ENCODE assay signal across 16 cellular contexts in the genomic region with DNA sequence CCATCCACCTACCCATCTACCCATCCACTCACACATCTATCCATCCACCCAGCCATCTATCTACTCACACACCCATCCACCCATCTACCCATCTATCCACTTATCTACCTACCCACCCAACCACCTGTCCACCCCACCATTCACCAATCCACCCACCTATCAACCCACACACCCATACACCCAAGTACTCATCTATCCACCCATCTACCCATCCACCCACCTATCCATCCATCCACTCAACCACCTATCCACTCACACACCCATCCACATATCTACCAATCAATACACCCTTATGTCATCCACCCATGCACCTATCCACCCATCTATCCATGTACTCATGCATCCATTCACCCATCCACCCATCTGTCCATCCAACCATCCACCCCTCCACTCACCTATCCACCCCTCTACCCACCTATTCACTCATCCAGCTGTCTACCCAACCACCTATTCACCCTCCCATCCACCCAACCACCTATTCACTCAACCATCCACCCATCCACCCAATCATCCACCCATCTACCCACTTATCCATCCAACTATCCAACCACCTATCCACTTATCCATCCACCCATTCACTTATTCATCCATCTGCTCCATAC.
DNase-seq lines count a peak whose midpoint lies in the region; ATAC-seq, FAIRE-seq and TF ChIP-seq lines count a peak whose summit lies in the region.
"Had no signal": no experiment of that assay in that cellular context is flagged by ENCODE, and none has a peak within 500 bp of the region (broad histone marks: within the 10 kb centered on the region; RNA-seq: fewer than 3 reads in every experiment).

No MANE protein-coding gene starts in this region.

- no peak overlapping the region for H2BK5ac ChIP-seq in H1 (ENCODE audit: low read depth, low read length)

- no peak overlapping the region for H2BK20ac ChIP-seq in H1 (ENCODE audit: low read length)

- no peak for ATAC-seq in activated CD8-positive, alpha-beta memory T cell treated with anti-CD3 and anti-CD28 coated beads, Interleukin-2, amount 10 ng/mL, durations not matched to agents 7 days and 5 days
- no peak for ATAC-seq in stimulated activated effector memory CD8-positive, alpha-beta T cell treated with anti-CD3 and anti-CD28 coated beads, Interleukin-12 subunit alpha, Interleukin-12 subunit beta, amount 100 ng/mL, for 72 hours
- ATAC-seq: GM12878 had no signal

- H3K27ac ChIP-seq in HEK293 (ENCODE audit: extremely low read depth, low read depth, low read length), result no peak overlapping the region
- no peak overlapping the region for H3K27ac ChIP-seq in H1 (ENCODE audit: low read depth, low read length)
- no peak overlapping the region for H3K27ac ChIP-seq in testis
- H3K27ac ChIP-seq: 22Rv1; BLaER1 treated with 17β-estradiol and CSF1 and Interleukin-3, amounts not matched to agents 10 nM and 100 nM; GM23248 had no signal

- H3K79me2 ChIP-seq in H1 (ENCODE audit: control insufficient read depth in 1 of 2, insufficient read depth in 2 of 2, low read length in 2 of 2), result no peaks in the 10 kb centered on the region

- H3K14ac ChIP-seq in H1 (ENCODE audit: insufficient read length), result no peak overlapping the region

- TF ChIP-seq EP300 in H1 (IDR thresholded peaks at IDR 0.05; ENCODE audit: borderline replicate concordance in 1 of 2, low read depth in 2 of 2, low read length in 2 of 2), result no peak

- no peak overlapping the region for H3K18ac ChIP-seq in H1 (ENCODE audit: extremely low read depth, low read length)

- H3K4me1 ChIP-seq in HEK293 (ENCODE audit: control insufficient read depth, insufficient read depth, low read length) (no peaks in the 10 kb centered on the region), H1 (replicated peaks in 1 of 4; ENCODE audit: control insufficient read depth in 3 of 4, insufficient read depth in 4 of 4, low read length in 3 of 4) (peaks cover 0 to 5% (median 0%) of the 10 kb centered on the region in 4 experiments; a peak in 1 of 7 replicates), testis (peaks cover 3% of the 10 kb centered on the region)

- no peaks in the 10 kb centered on the region for H3K9me3 ChIP-seq in HEK293 (ENCODE audit: control insufficient read depth, insufficient read depth, low read depth, low read length)
- H3K9me3 ChIP-seq in H1 (ENCODE audit: insufficient read depth in 2 of 2, low read depth in 1 of 2, low read length in 1 of 2), result no peaks in the 10 kb centered on the region
- H3K9me3 ChIP-seq in testis, result no peaks in the 10 kb centered on the region

- no peak overlapping the region for H4K5ac ChIP-seq in H1 (ENCODE audit: insufficient read length, low read depth, low read length)

- H3K27me3 ChIP-seq in H1 (replicated peaks in 1 of 4; ENCODE audit: control insufficient read depth in 3 of 4, extremely low read depth in 1 of 4, insufficient read depth in 3 of 4, low read length in 3 of 4) (no peaks in the 10 kb centered on the region; a peak in 3 of 7 replicates), testis (no peaks in the 10 kb centered on the region)

- no peak overlapping the region for H4K8ac ChIP-seq in H1 (ENCODE audit: extremely low read depth, insufficient read depth, low read length)

- no peak overlapping the region; the same call in 1 of the 2 replicates for H2AK5ac ChIP-seq in H1 (ENCODE audit: low read depth, low read length)

- H2BK15ac ChIP-seq in H1 (ENCODE audit: low read length), result no peak overlapping the region

- TF ChIP-seq RAD21 in H1 (IDR thresholded peaks at IDR 0.05 in 1 of 2, conservative IDR thresholded peaks at IDR 0.05 in 1 of 2; ENCODE audit: low read depth in 2 of 2, low read length in 2 of 2), result no peak

- H3K79me1 ChIP-seq in H1 (ENCODE audit: low read depth, low read length), result no peaks in the 10 kb centered on the region

- peaks cover 0 to 2% of the 10 kb centered on the region in 2 experiments for H4K20me1 ChIP-seq in H1 (replicated peaks in 1 of 2; ENCODE audit: control insufficient read depth in 1 of 2, insufficient read depth in 2 of 2, low read length in 2 of 2)

- H2BK12ac ChIP-seq in H1 (ENCODE audit: low read depth, low read length), result 0 out of 2 replicates have a peak overlapping the region, but pooled peaks have one; percentile 46

- H3K9me3 Mint-ChIP-seq in activated CD8-positive, alpha-beta memory T cell treated with anti-CD3 and anti-CD28 coated beads, Interleukin-2, amount 10 ng/mL, durations not matched to agents 7 days and 5 days (ENCODE audit: low read depth), result no peaks in the 10 kb centered on the region
- no peaks in the 10 kb centered on the region for H3K9me3 Mint-ChIP-seq in stimulated activated effector memory CD8-positive, alpha-beta T cell treated with anti-CD3 and anti-CD28 coated beads, Interleukin-12 subunit alpha, Interleukin-12 subunit beta, amount 100 ng/mL, for 72 hours

- no peak overlapping the region for H2AFZ ChIP-seq in H1 (ENCODE audit: low read length)
- H2AFZ ChIP-seq: GM23248 had no signal

- no peaks in the 10 kb centered on the region for H3K36me3 Mint-ChIP-seq in activated CD8-positive, alpha-beta memory T cell treated with anti-CD3 and anti-CD28 coated beads, Interleukin-2, amount 10 ng/mL, durations not matched to agents 7 days and 5 days
- H3K36me3 Mint-ChIP-seq in stimulated activated effector memory CD8-positive, alpha-beta T cell treated with anti-CD3 and anti-CD28 coated beads, Interleukin-12 subunit alpha, Interleukin-12 subunit beta, amount 100 ng/mL, for 72 hours, result no peaks in the 10 kb centered on the region
- H3K36me3 Mint-ChIP-seq: CD4-positive, CD25-positive, alpha-beta regulatory T cell had no signal

- TF ChIP-seq POLR2A in H1 (IDR thresholded peaks at IDR 0.05; ENCODE audit: control extremely low read depth in 1 of 2, low read depth in 2 of 2, low read length in 2 of 2) (no peak), testis (IDR thresholded peaks at IDR 0.05) (no peak)

- intact Hi-C loops in testis (cut with DNase I; ENCODE audit: low total_unique reads), result no loop called here

- DNase-seq in activated CD8-positive, alpha-beta memory T cell treated with anti-CD3 and anti-CD28 coated beads, Interleukin-2, amount 10 ng/mL, durations not matched to agents 7 days and 5 days, result no peak
- no peak for DNase-seq in activated CD8-positive, alpha-beta memory T cell treated with anti-CD3 and anti-CD28 coated beads, Interleukin-2, amount 50 U/mL, for 4 hours
- DNase-seq in H1 (ENCODE audit: low read depth in 1 of 2, low spot score in 2 of 2) (no peak), Kasumi-1 (lab: John Stamatoyannopoulos, UW) (no peak), testis (no peak)
- DNase-seq in stimulated activated effector memory CD8-positive, alpha-beta T cell treated with anti-CD3 and anti-CD28 coated beads, Interleukin-12 subunit alpha, Interleukin-12 subunit beta, amount 100 ng/mL, for 72 hours (ENCODE audit: low spot score in 2 of 2), result no peak
- DNase-seq: CD4-positive, CD25-positive, alpha-beta regulatory T cell; DMS 273 treated with DMSO at 0.1 percent for 48 hours; GM23248; H7 had no signal

- POLR2A ChIA-PET in HEK293 (lab: Yijun Ruan, JAX) (interaction anchor here (1.6 kb wide), 1 partner anchor 10 kb away, joined by 3 read pairs; no protein-coding TSS in a partner anchor), H1 (lab: Charles Lee; ENCODE audit: partially characterized antibody) (no interaction called here)

- H3K56ac ChIP-seq in H1 (replicated peaks; ENCODE audit: insufficient read length, low read depth, low read length), result peak overlapping the region; percentile 19

- H3K27me3 Mint-ChIP-seq in activated CD8-positive, alpha-beta memory T cell treated with anti-CD3 and anti-CD28 coated beads, Interleukin-2, amount 10 ng/mL, durations not matched to agents 7 days and 5 days, result peaks cover 8% of the 10 kb centered on the region

- FAIRE-seq in H1 (lab: Jason Lieb, UNC), result no peak
- FAIRE-seq: GM12878, GM18507 had no signal

- CTCF ChIA-PET in activated CD8-positive, alpha-beta memory T cell treated with anti-CD3 and anti-CD28 coated beads, Interleukin-2, amount 10 ng/mL, durations not matched to agents 7 days and 5 days (lab: Charles Lee), result interaction anchor here (1.5 to 2.2 kb wide), 2 partner anchors 9 to 11 kb away, joined by 5 to 6 read pairs; no protein-coding TSS in a partner anchor
- CTCF ChIA-PET in HEK293 (lab: Yijun Ruan, JAX), result interaction anchor here (0.7 kb wide), 1 partner anchor 156 kb away, joined by 3 read pairs; no protein-coding TSS in a partner anchor
- CTCF ChIA-PET in H1 (lab: Charles Lee; ENCODE audit: partially characterized antibody), result interaction anchor here (0.9 to 12.8 kb wide), 5 partner anchors 9 to 114 kb away, joined by 3 to 128 read pairs (median 7); no protein-coding TSS in a partner anchor

- H3K23me2 ChIP-seq in H1 (ENCODE audit: low read depth, low read length), result peaks cover 10% of the 10 kb centered on the region

- no peak overlapping the region for H3K4ac ChIP-seq in H1 (replicated peaks; ENCODE audit: insufficient read length, low read depth, low read length)

- H3K4me3 ChIP-seq in HEK293 (ENCODE audit: low read depth, low read length), result no peak overlapping the region
- H3K4me3 ChIP-seq in H1 (ENCODE audit: extremely low read depth in 1 of 4, insufficient read depth in 2 of 4, low read depth in 3 of 4, low read length in 4 of 4), result no peak overlapping the region
- no peak overlapping the region for H3K4me3 ChIP-seq in testis
- H3K4me3 ChIP-seq: BLaER1 treated with 17β-estradiol and CSF1 and Interleukin-3, amounts not matched to agents 10 nM and 100 nM; GM12878; GM23248 had no signal

- H3K27ac Mint-ChIP-seq in activated CD8-positive, alpha-beta memory T cell treated with anti-CD3 and anti-CD28 coated beads, Interleukin-2, amount 10 ng/mL, durations not matched to agents 7 days and 5 days, result peak overlapping the region; percentile 5
- H3K27ac Mint-ChIP-seq in stimulated activated effector memory CD8-positive, alpha-beta T cell treated with anti-CD3 and anti-CD28 coated beads, Interleukin-12 subunit alpha, Interleukin-12 subunit beta, amount 100 ng/mL, for 72 hours, result peak overlapping the region; percentile 38
- H3K27ac Mint-ChIP-seq: CD4-positive, CD25-positive, alpha-beta regulatory T cell; IgD-negative memory B cell had no signal

- H4K91ac ChIP-seq in H1 (replicated peaks; ENCODE audit: insufficient read length, low read length), result no peak overlapping the region

- no peak overlapping the region for H3K23ac ChIP-seq in H1 (ENCODE audit: insufficient read length)

- no peak for TF ChIP-seq CTCF in HEK293 (tag by site-specific recombination; IDR thresholded peaks at IDR 0.05)
- TF ChIP-seq CTCF in H1 (IDR thresholded peaks at IDR 0.05; ENCODE audit: control extremely low read depth in 1 of 3, insufficient read depth in 1 of 3, low read depth in 1 of 3, low read length in 3 of 3), result no peak
- TF ChIP-seq CTCF in testis (IDR thresholded peaks at IDR 0.05), result no peak

- no peak overlapping the region for H3K9ac ChIP-seq in H1 (replicated peaks in 1 of 4; ENCODE audit: extremely low read depth in 1 of 4, low read depth in 3 of 4, low read length in 3 of 4)
- H3K9ac ChIP-seq: BLaER1 treated with 17β-estradiol and CSF1 and Interleukin-3, amounts not matched to agents 10 nM and 100 nM; GM23248 had no signal

- H3K4me1 Mint-ChIP-seq in activated CD8-positive, alpha-beta memory T cell treated with anti-CD3 and anti-CD28 coated beads, Interleukin-2, amount 10 ng/mL, durations not matched to agents 7 days and 5 days, result peaks cover 26% of the 10 kb centered on the region
- peaks cover 26% of the 10 kb centered on the region for H3K4me1 Mint-ChIP-seq in stimulated activated effector memory CD8-positive, alpha-beta T cell treated with anti-CD3 and anti-CD28 coated beads, Interleukin-12 subunit alpha, Interleukin-12 subunit beta, amount 100 ng/mL, for 72 hours

- H2BK120ac ChIP-seq in H1 (replicated peaks; ENCODE audit: low read depth, low read length), result no peak overlapping the region

- H3K36me3 ChIP-seq in HEK293 (ENCODE audit: control insufficient read depth in 2 of 2, insufficient read depth in 1 of 2, low read length in 2 of 2) (no peaks in the 10 kb centered on the region), H1 (ENCODE audit: control insufficient read depth in 2 of 4, insufficient read depth in 4 of 4, low read length in 3 of 4) (no peaks in the 10 kb centered on the region), testis (ENCODE audit: low read depth, missing control alignments) (no peaks in the 10 kb centered on the region)
- H3K36me3 ChIP-seq: BLaER1 treated with 17β-estradiol and CSF1 and Interleukin-3, amounts not matched to agents 10 nM and 100 nM had no signal

- no peak overlapping the region for H3K4me3 Mint-ChIP-seq in activated CD8-positive, alpha-beta memory T cell treated with anti-CD3 and anti-CD28 coated beads, Interleukin-2, amount 10 ng/mL, durations not matched to agents 7 days and 5 days
- no peak overlapping the region for H3K4me3 Mint-ChIP-seq in stimulated activated effector memory CD8-positive, alpha-beta T cell treated with anti-CD3 and anti-CD28 coated beads, Interleukin-12 subunit alpha, Interleukin-12 subunit beta, amount 100 ng/mL, for 72 hours
- H3K4me3 Mint-ChIP-seq: CD4-positive, CD25-positive, alpha-beta regulatory T cell; IgD-negative memory B cell had no signal

- H3K4me2 ChIP-seq in H1 (ENCODE audit: insufficient read depth in 1 of 2, low read depth in 2 of 2, low read length in 2 of 2), result no peak overlapping the region
- H3K4me2 ChIP-seq: BLaER1 treated with 17β-estradiol and CSF1 and Interleukin-3, amounts not matched to agents 10 nM and 100 nM had no signal
